Comparison of ENCODE assay signal across 8 cellular contexts in the genomic region with DNA sequence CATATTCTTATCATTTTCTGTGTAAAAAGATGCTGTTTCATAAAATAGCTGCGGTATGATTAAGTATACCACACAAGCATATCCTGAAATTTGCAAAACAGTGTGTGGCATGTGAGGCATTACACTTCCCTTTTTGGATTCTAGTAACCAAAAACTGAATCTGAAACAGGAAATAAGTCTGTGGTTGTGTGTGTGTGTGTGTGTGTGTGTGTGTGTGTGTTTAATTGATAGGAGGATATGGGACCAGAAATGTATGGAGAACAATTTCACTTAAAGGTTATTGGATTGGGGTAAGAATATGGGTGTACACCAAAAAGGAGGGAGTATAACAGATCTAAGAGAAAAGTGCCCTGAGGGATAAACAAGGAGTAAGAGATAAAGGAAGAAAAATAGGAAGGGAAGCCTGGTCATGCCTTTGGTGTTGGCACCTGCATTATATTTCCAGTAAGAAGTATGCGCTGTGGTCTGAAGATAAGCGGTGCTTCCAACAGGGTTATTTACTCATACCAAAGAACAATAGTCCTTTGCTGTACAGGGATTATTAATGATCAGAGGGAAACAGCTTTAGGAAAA. TPM values are rescaled to one million over a fixed set of nuclear protein-coding genes. Genes with fewer than 3 reads are reported as not detected.
A peak's percentile ranks its signal among the peaks of the same experiment; 100 is the strongest.
DNase-seq lines count a peak whose midpoint lies in the region; ATAC-seq and TF ChIP-seq lines count a peak whose summit lies in the region.

No MANE protein-coding gene starts in this region.

- peak overlapping the region; percentile 22 for H3K27ac ChIP-seq in CD4-positive, alpha-beta memory T cell (ENCODE audit: low read depth, low read length)
- H3K27ac ChIP-seq in suprapubic skin = peak overlapping the region; percentile 87
- no peak overlapping the region for H3K27ac ChIP-seq in SJCRH30

- H3K4me3 ChIP-seq in CD4-positive, alpha-beta memory T cell (ENCODE audit: low read length in 2 of 2) = no peak overlapping the region
- H3K4me3 ChIP-seq in suprapubic skin (no peak overlapping the region), SJCRH30 (no peak overlapping the region)

- peaks cover 0 to 3% (median 0%) of the 10 kb centered on the region in 8 donors for H3K9me3 Mint-ChIP-seq in CD4-positive, alpha-beta memory T cell
- H3K9me3 Mint-ChIP-seq in activated B cell treated with CpG ODN at 0.5 μM for 24 hours = no peaks in the 10 kb centered on the region

- peaks cover 33 to 61% (median 48%) of the 10 kb centered on the region in 4 donors for H3K4me1 Mint-ChIP-seq in CD4-positive, alpha-beta memory T cell
- H3K4me1 Mint-ChIP-seq in activated B cell treated with CpG ODN at 0.5 μM for 24 hours = peaks cover 52% of the 10 kb centered on the region

- no peaks in the 10 kb centered on the region for H3K27me3 ChIP-seq in CD4-positive, alpha-beta memory T cell (ENCODE audit: insufficient read depth, low read length)
- no peaks in the 10 kb centered on the region for H3K27me3 ChIP-seq in suprapubic skin
- no peaks in the 10 kb centered on the region for H3K27me3 ChIP-seq in SJCRH30

- peak overlapping the region; percentile 83 to 99 (median 92) for H3K27ac Mint-ChIP-seq in CD4-positive, alpha-beta memory T cell
- H3K27ac Mint-ChIP-seq in activated B cell treated with CpG ODN at 0.5 μM for 24 hours = peak overlapping the region; percentile 80

- TF ChIP-seq CTCF in activated B cell treated with CpG ODN at 0.5 μM for 24 hours (IDR thresholded peaks at IDR 0.05) (no peak), suprapubic skin (IDR thresholded peaks at IDR 0.05) (no peak)

- H3K4me1 ChIP-seq in CD4-positive, alpha-beta memory T cell (ENCODE audit: insufficient read depth, low read length) = peaks cover 46% of the 10 kb centered on the region
- H3K4me1 ChIP-seq in suprapubic skin (peaks cover 67% of the 10 kb centered on the region), SJCRH30 (peaks cover 14% of the 10 kb centered on the region)

- no peaks in the 10 kb centered on the region for H3K36me3 ChIP-seq in CD4-positive, alpha-beta memory T cell (ENCODE audit: insufficient read depth, low read length)
- no peaks in the 10 kb centered on the region for H3K36me3 ChIP-seq in suprapubic skin
- no peaks in the 10 kb centered on the region for H3K36me3 ChIP-seq in SJCRH30

- CTCF ChIA-PET in CD4-positive, alpha-beta memory T cell (lab: Charles Lee; ENCODE audit: partially characterized antibody) = interaction anchor here (2.0 kb wide), 1 partner anchor 30 kb away, joined by 4 read pairs; no protein-coding TSS in a partner anchor
- CTCF ChIA-PET in activated B cell treated with CpG ODN at 0.5 μM for 24 hours (lab: Charles Lee) = interaction anchor here (1.4 kb wide), 1 partner anchor 29 kb away, joined by 3 read pairs; no protein-coding TSS in a partner anchor

- H3K4me3 Mint-ChIP-seq in CD4-positive, alpha-beta memory T cell = peak overlapping the region; percentile 15 to 67 (median 48)
- peak overlapping the region; percentile 62 for H3K4me3 Mint-ChIP-seq in activated B cell treated with CpG ODN at 0.5 μM for 24 hours

- WGBS in suprapubic skin = 23% methylated on average over 3 of the region's 3 CpGs

- intact Hi-C loops in CD4-positive, alpha-beta memory T cell (cut with micrococcal nuclease) = loop anchor here (5.0 to 10.0 kb wide), 2 partner anchors 100 to 142 kb away; a partner anchor contains a TSS
- intact Hi-C loops in activated B cell treated with CpG ODN at 0.5 μM for 24 hours (cut with micrococcal nuclease) = loop anchor here (5.0 to 10.0 kb wide), 2 partner anchors 50 to 232 kb away; no protein-coding TSS in a partner anchor

- POLR2A ChIA-PET in CD4-positive, alpha-beta memory T cell (lab: Charles Lee; ENCODE audit: partially characterized antibody) = interaction anchor here (1.1 to 2.0 kb wide), 2 partner anchors 30 to 98 kb away, joined by 3 to 8 read pairs; a partner anchor contains a TSS
- POLR2A ChIA-PET in activated B cell treated with CpG ODN at 0.5 μM for 24 hours (lab: Charles Lee) = interaction anchor here (0.6 to 3.2 kb wide), 6 partner anchors 14 to 997 kb away, joined by 3 to 18 read pairs (median 3); a partner anchor contains a TSS

- no peaks in the 10 kb centered on the region for H3K9me3 ChIP-seq in CD4-positive, alpha-beta memory T cell (ENCODE audit: control insufficient read depth in 1 of 2, low read length in 2 of 2)
- H3K9me3 ChIP-seq in suprapubic skin (no peaks in the 10 kb centered on the region), SJCRH30 (replicated peaks) (no peaks in the 10 kb centered on the region)

- in situ Hi-C loops in KBM-7 (cut with MboI; ENCODE audit: low pct_unique_long_range_greater_than_20kb, low sequenced_read_pairs) = no loop called here

- DNase-seq in CD4-positive, alpha-beta memory T cell = peak; percentile 48 to 62 (median 55)
- peak; percentile 99 for DNase-seq in KBM-7
- no peak for DNase-seq in activated B cell treated with CpG ODN at 0.5 μM for 24 hours
- DNase-seq in germinal center (ENCODE audit: low spot score) = peak; percentile 58
- no peak for DNase-seq in suprapubic skin (ENCODE audit: low spot score in 2 of 2)
- DNase-seq in iPS-NIHi7 (ENCODE audit: extremely low spot score) = no peak
- no peak for DNase-seq in SJCRH30
- no peak for DNase-seq in activated CD4-positive, CD25-positive, alpha-beta regulatory T cell (lab: John Stamatoyannopoulos, UW)

- TF ChIP-seq EP300 in suprapubic skin (IDR thresholded peaks at IDR 0.05) = no peak

- peak; percentile 11 for ATAC-seq in activated B cell treated with CpG ODN at 0.5 μM for 24 hours (ENCODE audit: low read depth)

- no peaks in the 10 kb centered on the region for H3K27me3 Mint-ChIP-seq in CD4-positive, alpha-beta memory T cell
- H3K27me3 Mint-ChIP-seq in activated B cell treated with CpG ODN at 0.5 μM for 24 hours = no peaks in the 10 kb centered on the region

- H3K36me3 Mint-ChIP-seq in CD4-positive, alpha-beta memory T cell = peaks cover 4 to 14% of the 10 kb centered on the region in 2 donors
- peaks cover 20% of the 10 kb centered on the region for H3K36me3 Mint-ChIP-seq in activated B cell treated with CpG ODN at 0.5 μM for 24 hours (ENCODE audit: low read depth)

- no peak for TF ChIP-seq POLR2A in suprapubic skin (IDR thresholded peaks at IDR 0.05)

RNA-seq across cellular contexts. Expression of a gene that starts 4.0 kb away (rescaled TPM):
- 10 to 100 TPM; 25.8 to 27.4 TPM for total RNA-seq in CD4-positive, alpha-beta memory T cell
- polyA plus RNA-seq in CD4-positive, alpha-beta memory T cell = 10 to 100 TPM; 42.0 to 54.3 TPM
- total RNA-seq in activated B cell treated with CpG ODN at 0.5 μM for 24 hours (20.7 and 22.4 TPM in 2 replicates), suprapubic skin (10 to 100 TPM; 17.4 to 37.3 (median 30.0) TPM)
- 13.4 and 15.3 TPM in 2 replicates for total RNA-seq in SJCRH30 (2014; rRNA removed; shearing (Covaris generic))

RNA-seq across cellular contexts. Expression of a gene that starts 4.4 kb away (rescaled TPM):
- 1 to 10 TPM; 6.2 to 7.5 TPM for total RNA-seq in CD4-positive, alpha-beta memory T cell
- 1 to 10 TPM in 1 of 2 donors, under 1 TPM in 1; 0.11 to 1.1 TPM for polyA plus RNA-seq in CD4-positive, alpha-beta memory T cell
- total RNA-seq in activated B cell treated with CpG ODN at 0.5 μM for 24 hours (4.1 and 4.7 TPM in 2 replicates), suprapubic skin (10 to 100 TPM; 16.6 to 31.8 (median 21.1) TPM)
- 5.6 and 7.8 TPM in 2 replicates for total RNA-seq in SJCRH30 (2014; rRNA removed; shearing (Covaris generic))

Comparison
In these comparisons a context has a peak if more than half of its experiments do, and no peak if none do; other contexts are left out.
1. DNase-seq: peak in CD4-positive, alpha-beta memory T cell (5 of 5), KBM-7 (single experiment) and germinal center (single experiment); none in activated B cell treated with CpG ODN at 0.5 μM for 24 hours (single experiment), suprapubic skin (0 of 2), iPS-NIHi7 (single experiment), SJCRH30 (0 of 2) and activated CD4-positive, CD25-positive, alpha-beta regulatory T cell (0 of 4).